ENCODE assay signal across 11 cellular contexts in the genomic region with DNA sequence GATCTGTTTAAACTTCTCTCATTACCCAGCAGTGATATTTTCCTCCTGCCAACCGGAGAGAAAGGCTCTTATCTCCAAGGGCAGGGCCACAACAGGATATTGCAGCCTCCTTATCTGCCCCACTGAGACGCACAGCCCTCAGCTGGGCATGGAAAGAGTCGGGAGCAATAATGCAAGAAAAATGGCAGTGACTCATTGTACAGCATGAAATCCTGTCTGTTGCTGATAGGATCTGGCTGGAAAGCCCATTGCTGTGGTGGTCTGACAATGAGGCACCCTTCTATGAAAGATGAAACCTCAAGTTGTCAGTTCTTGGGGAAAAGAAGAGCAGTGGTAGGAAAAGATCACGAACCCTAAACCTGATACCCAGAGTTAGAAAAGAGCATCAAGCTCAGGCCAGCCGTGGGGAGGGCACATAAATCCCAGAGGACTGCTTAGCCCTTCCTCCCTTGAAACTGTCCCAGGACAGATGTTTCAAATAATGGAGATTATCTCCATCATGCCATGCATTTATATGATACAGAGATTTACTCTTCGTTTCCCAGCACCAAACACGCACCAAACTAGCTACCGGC. TPM values are rescaled to one million over a fixed set of nuclear protein-coding genes. Genes with fewer than 3 reads are reported as not detected.
DNase-seq lines count a peak whose midpoint lies in the region; ATAC-seq and TF ChIP-seq lines count a peak whose summit lies in the region.
"Had no signal": no experiment of that assay in that cellular context is flagged by ENCODE, and none has a peak within 500 bp of the region (broad histone marks: within the 10 kb centered on the region; RNA-seq: fewer than 3 reads in every experiment).

No MANE protein-coding gene starts in this region.

- no peaks in the 10 kb centered on the region for H3K9me3 Mint-ChIP-seq in activated CD8-positive, alpha-beta T cell treated with anti-CD3 and anti-CD28 coated beads, Interleukin-2, amount 10 ng/mL, durations not matched to agents 7 days and 5 days (ENCODE audit: insufficient read depth)

- H3K27ac ChIP-seq in fibroblast of lung (ENCODE audit: insufficient read depth, low read length) (no peak overlapping the region), parathyroid adenoma (peak overlapping the region; percentile 78), foreskin keratinocyte (no peak overlapping the region)

- H3K9me3 ChIP-seq in fibroblast of lung (ENCODE audit: control insufficient read depth, insufficient read depth, low read depth, low read length) = no peaks in the 10 kb centered on the region
- no peaks in the 10 kb centered on the region for H3K9me3 ChIP-seq in parathyroid adenoma (ENCODE audit: control insufficient read depth, low read length)

- H3K4me3 ChIP-seq in fibroblast of lung (replicated peaks in 1 of 4; ENCODE audit: control extremely low read depth in 1 of 4, insufficient read depth in 1 of 4, low read depth in 3 of 4, low read length in 4 of 4) (no peak overlapping the region), parathyroid adenoma (ENCODE audit: low read depth, low read length) (no peak overlapping the region)

- H3K27me3 ChIP-seq in fibroblast of lung (ENCODE audit: control insufficient read depth, insufficient read depth, low read length) (peaks cover 10% of the 10 kb centered on the region), parathyroid adenoma (ENCODE audit: control insufficient read depth, insufficient read depth, low read length) (no peaks in the 10 kb centered on the region), foreskin keratinocyte (peaks cover 2% of the 10 kb centered on the region)

- H3K9ac ChIP-seq in fibroblast of lung (ENCODE audit: insufficient read depth, low read length) (no peak overlapping the region), parathyroid adenoma (no peak overlapping the region)

- no peak overlapping the region for H3K27ac Mint-ChIP-seq in activated CD8-positive, alpha-beta T cell treated with anti-CD3 and anti-CD28 coated beads, Interleukin-2, amount 10 ng/mL, durations not matched to agents 7 days and 5 days

- no peak overlapping the region for H3K4me3 Mint-ChIP-seq in activated CD8-positive, alpha-beta T cell treated with anti-CD3 and anti-CD28 coated beads, Interleukin-2, amount 10 ng/mL, durations not matched to agents 7 days and 5 days

- intact Hi-C loops in head of caudate nucleus (cut with DNase I) = no loop called here

- TF ChIP-seq CTCF in fibroblast of lung (conservative IDR thresholded peaks at IDR 0.05 in 1 of 2, IDR thresholded peaks at IDR 0.05 in 1 of 2; ENCODE audit: low read depth in 1 of 2, low read length in 2 of 2) = no peak
- TF ChIP-seq CTCF in parathyroid adenoma (IDR thresholded peaks at IDR 0.05) = no peak
- TF ChIP-seq CTCF in foreskin keratinocyte (conservative IDR thresholded peaks at IDR 0.05) = no peak

- H4K20me1 ChIP-seq in fibroblast of lung (ENCODE audit: control insufficient read depth, extremely low read depth, insufficient read depth, low read length) = no peaks in the 10 kb centered on the region

- H2AFZ ChIP-seq in fibroblast of lung (ENCODE audit: low read length) (no peak overlapping the region), parathyroid adenoma (peak overlapping the region; percentile 71)

- no peaks in the 10 kb centered on the region for H3K79me2 ChIP-seq in fibroblast of lung (ENCODE audit: control insufficient read depth, insufficient read depth, low read length)
- H3K79me2 ChIP-seq in parathyroid adenoma = no peaks in the 10 kb centered on the region

- H3K27me3 Mint-ChIP-seq in activated CD8-positive, alpha-beta T cell treated with anti-CD3 and anti-CD28 coated beads, Interleukin-2, amount 10 ng/mL, durations not matched to agents 7 days and 5 days (ENCODE audit: low read depth) = peaks cover 26% of the 10 kb centered on the region

- no peaks in the 10 kb centered on the region for H3K4me1 Mint-ChIP-seq in activated CD8-positive, alpha-beta T cell treated with anti-CD3 and anti-CD28 coated beads, Interleukin-2, amount 10 ng/mL, durations not matched to agents 7 days and 5 days (ENCODE audit: low read depth)

- peak; percentile 76 for ATAC-seq in SK-N-SH treated with all-trans-retinoic acid at 6 μM for 48 hours
- no peak for ATAC-seq in foreskin keratinocyte
- ATAC-seq in activated CD8-positive, alpha-beta T cell treated with anti-CD3 and anti-CD28 coated beads, Interleukin-2, amount 10 ng/mL, durations not matched to agents 7 days and 5 days = no peak

- CTCF ChIA-PET in activated CD8-positive, alpha-beta T cell treated with anti-CD3 and anti-CD28 coated beads, Interleukin-2, amount 10 ng/mL, durations not matched to agents 7 days and 5 days (lab: Charles Lee) = interaction anchor here (0.8 to 1.1 kb wide), 2 partner anchors 30 to 31 kb away, joined by 3 read pairs; no protein-coding TSS in a partner anchor

- peak; percentile 45 for DNase-seq in HCEC 1CT
- DNase-seq in fibroblast of lung (ENCODE audit: low read depth in 2 of 2) = peak; percentile 72 to 85
- DNase-seq in foreskin keratinocyte = no peak
- DNase-seq in head of caudate nucleus = no peak
- no peak for DNase-seq in activated CD8-positive, alpha-beta T cell treated with anti-CD3 and anti-CD28 coated beads, Interleukin-2, amount 10 ng/mL, durations not matched to agents 7 days and 5 days
- DNase-seq in cerebellum (ENCODE audit: low spot score) = no peak
- DNase-seq: activated CD8-positive, alpha-beta memory T cell treated with anti-CD3 and anti-CD28 coated beads, Interleukin-2, amount 50 U/mL, for 48 hours; DMS79 treated with DMSO at 0.1 percent for 48 hours; stimulated activated naive CD4-positive, alpha-beta T cell had no signal

- H3K4me2 ChIP-seq in fibroblast of lung (ENCODE audit: extremely low read depth, insufficient read depth, low read length) (no peak overlapping the region), parathyroid adenoma (ENCODE audit: low read length) (no peak overlapping the region)

- POLR2A ChIA-PET in activated CD8-positive, alpha-beta T cell treated with anti-CD3 and anti-CD28 coated beads, Interleukin-2, amount 10 ng/mL, durations not matched to agents 7 days and 5 days (lab: Charles Lee) = interaction anchor here (1.3 kb wide), 1 partner anchor 11 kb away, joined by 3 read pairs; no protein-coding TSS in a partner anchor

- no peaks in the 10 kb centered on the region for H3K36me3 Mint-ChIP-seq in activated CD8-positive, alpha-beta T cell treated with anti-CD3 and anti-CD28 coated beads, Interleukin-2, amount 10 ng/mL, durations not matched to agents 7 days and 5 days (ENCODE audit: low read depth)

- H3K4me1 ChIP-seq in fibroblast of lung (ENCODE audit: control insufficient read depth, extremely low read depth, insufficient read depth, low read length) (no peaks in the 10 kb centered on the region), parathyroid adenoma (peaks cover 41% of the 10 kb centered on the region), foreskin keratinocyte (no peaks in the 10 kb centered on the region)

- H3K36me3 ChIP-seq in fibroblast of lung (ENCODE audit: control insufficient read depth, insufficient read depth, low read length) (no peaks in the 10 kb centered on the region), parathyroid adenoma (ENCODE audit: control insufficient read depth, insufficient read depth, low read length) (no peaks in the 10 kb centered on the region)

TF ChIP-seq in SK-N-SH treated with all-trans-retinoic acid at 6 μM for 48 hours, 23 proteins besides CTCF, POLR2A, EP300 and RAD21:
- TF ChIP-seq ARNTL (CRISPR knock-in tag; IDR thresholded peaks at IDR 0.05; ENCODE audit: borderline replicate concordance, low read depth) = 0 out of 2 replicates have a peak, but pooled peaks have one; percentile 41
- peak; percentile 34; the same call in 1 of the 2 replicates for TF ChIP-seq PPARA (CRISPR knock-in tag; IDR thresholded peaks at IDR 0.05; ENCODE audit: borderline replicate concordance)
- TF ChIP-seq RARB (CRISPR knock-in tag; IDR thresholded peaks at IDR 0.05) = no peak
- TF ChIP-seq TOX (CRISPR knock-in tag; IDR thresholded peaks at IDR 0.05; ENCODE audit: borderline replicate concordance) = no peak
- TF ChIP-seq TSHZ2 (CRISPR knock-in tag; IDR thresholded peaks at IDR 0.05) = peak; percentile 36; the same call in 1 of the 2 replicates
- TF ChIP-seq GLIS3 (CRISPR knock-in tag; IDR thresholded peaks at IDR 0.05) = no peak
- no peak for TF ChIP-seq CSDC2 (CRISPR knock-in tag; IDR thresholded peaks at IDR 0.05)
- peak; percentile 78 for TF ChIP-seq TCF4 (CRISPR knock-in tag; IDR thresholded peaks at IDR 0.05; ENCODE audit: borderline replicate concordance)
- TF ChIP-seq ZFP3 (CRISPR knock-in tag; IDR thresholded peaks at IDR 0.05) = no peak
- TF ChIP-seq ZNF70 (CRISPR knock-in tag; IDR thresholded peaks at IDR 0.05) = no peak
- peak; percentile 22; the same call in 1 of the 2 replicates for TF ChIP-seq ISL1 (CRISPR knock-in tag; IDR thresholded peaks at IDR 0.05)

RNA-seq across cellular contexts. Expression of gene FIGNL1, which starts 47.0 kb away (rescaled TPM):
- total RNA-seq in fibroblast of lung (5.9 and 6.4 TPM in 2 replicates), foreskin keratinocyte (29.5 and 33.5 TPM in 2 replicates), cerebellum (33.7 TPM)
- polyA plus RNA-seq in fibroblast of lung (8.2 and 20.9 TPM in 2 replicates), foreskin keratinocyte (7.5 and 9.1 TPM in 2 replicates)
- 6.0 and 13.5 TPM in 2 replicates for polyA plus RNA-seq in fibroblast of lung (2012)
- polyA minus RNA-seq in fibroblast of lung (ENCODE audit: low replicate concordance) = 5.3 and 6.6 TPM in 2 replicates
- total RNA-seq in activated CD8-positive, alpha-beta T cell treated with anti-CD3 and anti-CD28 coated beads, Interleukin-2, amount 10 ng/mL, durations not matched to agents 7 days and 5 days = 10 to 100 TPM; 40.7 to 41.0 TPM

Comparison
In these comparisons a context has a peak if more than half of its experiments do, and no peak if none do; other contexts are left out.
1. DNase-seq: peak in HCEC 1CT (single experiment) and fibroblast of lung (2 of 2); none in foreskin keratinocyte (0 of 2), head of caudate nucleus (0 of 42), activated CD8-positive, alpha-beta T cell treated with anti-CD3 and anti-CD28 coated beads, Interleukin-2, amount 10 ng/mL, durations not matched to agents 7 days and 5 days (single experiment) and cerebellum (single experiment).